Comparison of ENCODE assay signal across 18 cellular contexts in the genomic region with DNA sequence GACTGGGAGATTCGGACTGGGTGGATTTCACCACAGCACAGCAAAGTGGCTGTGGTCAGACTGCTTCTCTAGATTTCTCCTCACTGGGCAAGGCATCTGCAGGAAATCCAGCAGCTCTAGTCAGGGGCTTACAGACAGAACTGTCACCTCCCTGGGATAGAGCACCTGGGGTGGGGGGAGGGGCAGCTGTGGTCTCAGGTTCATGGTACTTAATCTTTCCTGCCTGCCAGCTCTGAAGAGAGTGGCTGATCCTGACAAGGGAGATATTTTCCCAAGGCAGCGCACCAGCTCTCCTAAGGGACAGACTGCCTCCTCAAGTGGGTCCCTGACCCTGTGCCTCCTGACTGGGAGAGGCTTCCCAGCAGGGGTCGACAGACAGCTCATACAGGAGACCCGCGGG.
"Had no signal": no experiment of that assay in that cellular context is flagged by ENCODE, and none has a peak within 500 bp of the region (broad histone marks: within the 10 kb centered on the region; RNA-seq: fewer than 3 reads in every experiment).

No MANE protein-coding gene starts in this region.

- H3K27me3 ChIP-seq: esophagus squamous epithelium, gastrocnemius medialis, neural progenitor cell, transverse colon had no signal

- H3K36me3 ChIP-seq: esophagus squamous epithelium, gastrocnemius medialis, neural progenitor cell, transverse colon had no signal

- H3K9me3 ChIP-seq: esophagus squamous epithelium, gastrocnemius medialis, transverse colon had no signal

- H3K4me3 ChIP-seq: coronary artery, esophagus squamous epithelium, gastrocnemius medialis, lung, neural progenitor cell, transverse colon had no signal

- H3K4me1 ChIP-seq: esophagus squamous epithelium, gastrocnemius medialis, neural progenitor cell, transverse colon had no signal

- H3K27ac ChIP-seq: coronary artery, esophagus squamous epithelium, gastrocnemius medialis, neural progenitor cell, transverse colon had no signal

- ATAC-seq: gastrocnemius medialis; naive thymus-derived CD4-positive, alpha-beta T cell; stimulated activated naive B cell treated with anti-CD40 and anti-IgM and Interleukin-4, amounts not matched to agents 10 μg/mL and 1 μg/mL and 100 μg/mL, for 72 hours had no signal

- DNase-seq: activated CD4-positive, alpha-beta memory T cell treated with anti-CD3 and anti-CD28 coated beads for 36 hours; activated CD4-positive, alpha-beta T cell treated with anti-CD3 and anti-CD28 coated beads for 48 hours; activated naive CD4-positive, alpha-beta T cell treated with Interleukin-2 at 50 U/mL for 16 hours; activated naive CD8-positive, alpha-beta T cell treated with anti-CD3 and anti-CD28 coated beads for 36 hours; activated T-cell treated with anti-CD3 and anti-CD28 coated beads, Interleukin-2, amount 50 U/mL, for 48 hours; cerebellar nuclear complex; esophagus squamous epithelium; gastrocnemius medialis; hippocampal formation; naive thymus-derived CD4-positive, alpha-beta T cell; retina; stimulated activated CD4-positive, alpha-beta T cell treated with anti-CD3 and anti-CD28 coated beads, Interleukin-2, amount 100 ng/mL, for 48 hours; stimulated activated CD8-positive, alpha-beta memory T cell treated with anti-CD3 and anti-CD28 coated beads, Interleukin-4, amount 100 ng/mL, for 48 hours; stimulated activated naive B cell treated with anti-CD40 and anti-IgM and Interleukin-4, amounts not matched to agents 10 μg/mL and 1 μg/mL and 100 μg/mL, for 72 hours; transverse colon had no signal
